In genomic region chr20:44993343-44993742, GRCh38 we compare ENCODE assay signal across 10 cellular contexts. TPM values are rescaled to one million over a fixed set of nuclear protein-coding genes. Genes with fewer than 3 reads are reported as not detected.
DNase-seq lines count a peak whose midpoint lies in the region; ATAC-seq and TF ChIP-seq lines count a peak whose summit lies in the region.
"Had no signal": no experiment of that assay in that cellular context is flagged by ENCODE, and none has a peak within 500 bp of the region (broad histone marks: within the 10 kb centered on the region; RNA-seq: fewer than 3 reads in every experiment).

No MANE protein-coding gene starts in this region.

- TF ChIP-seq CTCF in fibroblast of pulmonary artery (IDR thresholded peaks at IDR 0.05; ENCODE audit: low read length, missing control alignments): no peak

- no peaks in the 10 kb centered on the region for H3K27me3 Mint-ChIP-seq in T-helper 17 cell

- H3K36me3 Mint-ChIP-seq in T-helper 17 cell (ENCODE audit: low read depth): peaks cover 6% of the 10 kb centered on the region

- peak; percentile 35 for ATAC-seq in T-helper 17 cell
- ATAC-seq in sciatic nerve: no peak

- H3K4me1 Mint-ChIP-seq in T-helper 17 cell: peaks cover 46% of the 10 kb centered on the region
- H3K4me1 Mint-ChIP-seq: nephron had no signal

- DNase-seq in A172 (ENCODE audit: low spot score) (peak; percentile 24), GF-D8 (lab: John Stamatoyannopoulos, UW) (peak; percentile 35), T-helper 17 cell (no peak), fibroblast of pulmonary artery (ENCODE audit: low read depth) (peak; percentile 36), sciatic nerve (ENCODE audit: low spot score) (no peak), nucleus accumbens (lab: John Stamatoyannopoulos, UW) (no peak), NCI-H82 treated with DMSO at 0.1 percent for 48 hours (lab: John Stamatoyannopoulos, UW; ENCODE audit: unreplicated experiment) (no peak), NCI-H2081 (lab: John Stamatoyannopoulos, UW) (no peak)
- DNase-seq: DMS 273 treated with DMSO at 0.1 percent for 48 hours had no signal

- H3K4me3 ChIP-seq in fibroblast of pulmonary artery (replicated peaks; ENCODE audit: low read depth, low read length): no peak overlapping the region

- H3K9me3 ChIP-seq in T-helper 17 cell (ENCODE audit: control insufficient read depth, low read length, poor library complexity, severe bottlenecking): no peaks in the 10 kb centered on the region

- intact Hi-C loops in sciatic nerve (cut with DNase I): no loop called here

- peak overlapping the region; percentile 66 for H3K27ac Mint-ChIP-seq in T-helper 17 cell
- H3K27ac Mint-ChIP-seq: nephron had no signal

- H3K4me3 Mint-ChIP-seq in T-helper 17 cell: peak overlapping the region; percentile 55
- H3K4me3 Mint-ChIP-seq: nephron had no signal

RNA-seq across cellular contexts. Expression of gene STK4, which starts 27.0 kb away (rescaled TPM):
- total RNA-seq in A172 (2014; rRNA removed; shearing (Covaris generic)): 17.7 and 21.3 TPM in 2 replicates
- 100 to 1,000 TPM; 271 to 280 TPM for total RNA-seq in T-helper 17 cell
- 43.8 TPM for total RNA-seq in sciatic nerve

RNA-seq across cellular contexts. Expression of gene TOMM34, which starts 33.1 kb away (rescaled TPM):
- 105 and 107 TPM in 2 replicates for total RNA-seq in A172 (2014; rRNA removed; shearing (Covaris generic))
- total RNA-seq in T-helper 17 cell (1 to 10 TPM; 9.1 to 9.2 TPM), sciatic nerve (19.3 TPM)

Comparison
In these comparisons a context has a peak if more than half of its experiments do, and no peak if none do; other contexts are left out.
1. DNase-seq: peak in A172 (single experiment), GF-D8 (single experiment) and fibroblast of pulmonary artery (single experiment); none in T-helper 17 cell (0 of 3), sciatic nerve (single experiment), nucleus accumbens (0 of 56), NCI-H82 treated with DMSO at 0.1 percent for 48 hours (single experiment) and NCI-H2081 (0 of 2).